11 cellular contexts compared by ENCODE assay signal in the genomic region with DNA sequence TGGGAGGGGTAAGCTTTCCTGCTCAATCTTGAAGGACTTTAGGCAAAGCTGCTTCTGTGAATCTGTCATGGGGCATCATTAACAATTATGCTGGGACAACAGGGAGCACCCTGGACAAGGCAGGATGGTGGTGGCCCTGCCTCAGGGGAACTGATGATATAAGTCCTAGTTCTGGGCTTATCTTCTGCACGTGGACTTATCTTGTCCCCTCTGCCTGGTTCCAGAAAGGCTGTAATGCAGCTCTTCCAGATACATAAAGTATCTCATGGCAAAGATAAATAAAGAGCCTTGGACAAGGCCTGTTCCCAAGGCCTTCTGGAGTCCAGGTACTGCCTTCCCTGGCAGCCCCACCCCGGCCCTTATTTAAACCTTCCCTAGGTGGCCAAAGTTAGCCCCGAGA. TPM values are rescaled to one million over a fixed set of nuclear protein-coding genes. Genes with fewer than 3 reads are reported as not detected.
"Had no signal": no experiment of that assay in that cellular context is flagged by ENCODE, and none has a peak within 500 bp of the region (broad histone marks: within the 10 kb centered on the region; RNA-seq: fewer than 3 reads in every experiment).

No MANE protein-coding gene starts in this region.

- DNase-seq: GM23248, GOT3, H7, H9, HCEC 1CT had no signal

- H2AFZ ChIP-seq: GM23248, GM23338 had no signal

- FAIRE-seq: H1, H54 had no signal

- H3K27ac ChIP-seq: GM23248 had no signal

- H3K9me3 ChIP-seq: HAP-1 had no signal

- ATAC-seq: GM23338, HCT116 had no signal

- H3K4me2 ChIP-seq: GM23338 had no signal

- H3K4me3 ChIP-seq: GM23248, GM23338, HAP-1 had no signal

- H3K4me3 Mint-ChIP-seq: GM23338, H9 had no signal

- H3K9me3 Mint-ChIP-seq: GM23338, H9 had no signal

- H3K4me1 ChIP-seq: HAP-1 had no signal

- H3K36me3 ChIP-seq: HAP-1 had no signal

- H3K27ac Mint-ChIP-seq: GM23338, H9 had no signal

- H3K9ac ChIP-seq: GM23248 had no signal

RNA-seq across cellular contexts. Expression of a gene that starts 6.0 kb away (rescaled TPM):
- total RNA-seq: GM23248 had no signal
- polyA plus RNA-seq: GM23248 had no signal

RNA-seq across cellular contexts. Expression of a gene that starts 18.3 kb away (rescaled TPM):
- total RNA-seq: GM23248, H4 had no signal
